15 cellular contexts compared by ENCODE assay signal in the genomic region with DNA sequence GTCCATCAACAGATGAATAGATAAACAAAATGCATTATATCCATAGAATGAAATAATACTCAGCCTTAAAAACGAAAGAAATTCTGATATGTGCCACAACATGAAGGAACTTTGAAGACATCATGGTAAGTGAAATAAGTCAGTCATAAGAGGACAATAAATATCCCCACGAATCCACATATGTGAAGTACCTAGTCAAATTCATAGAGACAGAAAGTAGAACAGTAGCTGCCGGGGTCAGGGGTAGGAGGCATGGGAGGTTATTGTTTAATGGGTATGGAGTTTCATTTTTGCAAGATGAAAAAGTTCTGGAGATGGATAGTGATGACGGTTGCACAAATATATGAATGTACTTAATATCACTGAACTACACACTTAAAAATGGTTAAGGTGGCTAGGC.
"Had no signal": no experiment of that assay in that cellular context is flagged by ENCODE, and none has a peak within 500 bp of the region (broad histone marks: within the 10 kb centered on the region; RNA-seq: fewer than 3 reads in every experiment).

No MANE protein-coding gene starts in this region.

- H3K4me3 Mint-ChIP-seq: activated naive CD8-positive, alpha-beta T cell; mesothelial cell of epicardium had no signal

- H3K27ac Mint-ChIP-seq: mesothelial cell of epicardium had no signal

- H3K27me3 ChIP-seq: pancreas had no signal

- H3K4me3 ChIP-seq: lower lobe of right lung, pancreas, sigmoid colon, SK-N-MC, thoracic aorta had no signal

- H3K4me1 ChIP-seq: pancreas, sigmoid colon had no signal

- H3K36me3 ChIP-seq: lower lobe of right lung, pancreas, sigmoid colon, thoracic aorta had no signal

- DNase-seq: activated CD4-positive, alpha-beta T cell treated with anti-CD3 and anti-CD28 coated beads for 4 hours; activated effector memory CD4-positive, alpha-beta T cell treated with anti-CD3 and anti-CD28 coated beads, Interleukin-2, amount 50 U/mL, for 16 hours; anterior cingulate cortex; dermis blood vessel endothelial cell; foreskin melanocyte; left colon; lower lobe of right lung; pancreas; sigmoid colon; stimulated activated CD4-positive, alpha-beta T cell treated with anti-CD3 and anti-CD28 coated beads, Interleukin-1b, Interleukin-23, amount 100 ng/mL, for 48 hours had no signal

- H3K9me3 ChIP-seq: lower lobe of right lung, pancreas, sigmoid colon, thoracic aorta had no signal

- H3K27me3 Mint-ChIP-seq: activated naive CD8-positive, alpha-beta T cell had no signal

- ATAC-seq: lower lobe of right lung, pancreas had no signal

- H3K27ac ChIP-seq: epithelial cell of prostate, lower lobe of right lung, pancreas, sigmoid colon, SK-N-MC, thoracic aorta had no signal
